In genomic region chr16:56279132-56279531, GRCh38 we compare ENCODE assay signal across 8 cellular contexts.
DNase-seq lines count a peak whose midpoint lies in the region; ATAC-seq and TF ChIP-seq lines count a peak whose summit lies in the region.

No MANE protein-coding gene starts in this region.

- intact Hi-C loops in heart left ventricle (cut with DNase I) = no loop called here

- H3K4me1 Mint-ChIP-seq in activated naive CD8-positive, alpha-beta T cell treated with anti-CD3 and anti-CD28 coated beads, Interleukin-2, amount 10 ng/mL, durations not matched to agents 7 days and 5 days = peaks cover 17% of the 10 kb centered on the region

- peak overlapping the region; percentile 46 for H3K4me3 Mint-ChIP-seq in activated naive CD8-positive, alpha-beta T cell treated with anti-CD3 and anti-CD28 coated beads, Interleukin-2, amount 10 ng/mL, durations not matched to agents 7 days and 5 days

- POLR2A ChIA-PET in activated naive CD8-positive, alpha-beta T cell treated with anti-CD3 and anti-CD28 coated beads, Interleukin-2, amount 10 ng/mL, durations not matched to agents 7 days and 5 days (lab: Charles Lee) = interaction anchor here (1.6 kb wide), 1 partner anchor 15 kb away, joined by 5 read pairs; no protein-coding TSS in a partner anchor

- no peaks in the 10 kb centered on the region for H3K36me3 Mint-ChIP-seq in activated naive CD8-positive, alpha-beta T cell treated with anti-CD3 and anti-CD28 coated beads, Interleukin-2, amount 10 ng/mL, durations not matched to agents 7 days and 5 days

- H3K27ac ChIP-seq in WERI-Rb-1 (no peak overlapping the region), heart left ventricle (no peak overlapping the region)

- H3K4me3 ChIP-seq in WERI-Rb-1 (ENCODE audit: low read depth, low read length) (no peak overlapping the region), heart left ventricle (peak overlapping the region in 1 of 12 donors; percentile 7)

- TF ChIP-seq CTCF in WERI-Rb-1 (IDR thresholded peaks at IDR 0.05; ENCODE audit: low read depth, low read length) = no peak
- no peak for TF ChIP-seq CTCF in heart left ventricle (IDR thresholded peaks at IDR 0.05)

- no peaks in the 10 kb centered on the region for H3K27me3 ChIP-seq in WERI-Rb-1 (ENCODE audit: insufficient read depth, low read depth, severe bottlenecking)
- no peaks in the 10 kb centered on the region for H3K27me3 ChIP-seq in heart left ventricle

- peaks cover 0 to 11% (median 0%) of the 10 kb centered on the region in 12 donors for H3K4me1 ChIP-seq in heart left ventricle

- WGBS in heart left ventricle, 4 donors = 81 to 92% (median 87%) methylated on average over 8 of the region's 8 CpGs

- ATAC-seq in GM19463 (IDR thresholded peaks at IDR 0.05; ENCODE audit: unreplicated experiment) (peak; percentile 61), heart left ventricle (no peak)
- ATAC-seq in activated naive CD8-positive, alpha-beta T cell treated with anti-CD3 and anti-CD28 coated beads, Interleukin-2, amount 10 ng/mL, durations not matched to agents 7 days and 5 days (ENCODE audit: low read depth) = peak; percentile 97

- H3K9me3 ChIP-seq in WERI-Rb-1 (ENCODE audit: severe bottlenecking) (peaks cover 3% of the 10 kb centered on the region), heart left ventricle (peaks cover 0 to 7% (median 0%) of the 10 kb centered on the region in 12 donors)

- peaks cover 3% of the 10 kb centered on the region for H3K9me3 Mint-ChIP-seq in activated naive CD8-positive, alpha-beta T cell treated with anti-CD3 and anti-CD28 coated beads, Interleukin-2, amount 10 ng/mL, durations not matched to agents 7 days and 5 days

- DNase-seq in T-helper 2 cell (peak in 3 of 5 experiments; percentile 29 to 91 (median 66)), WERI-Rb-1 (no peak), NCI-H146 (lab: John Stamatoyannopoulos, UW) (no peak), iPS-NIHi7 (ENCODE audit: extremely low spot score) (no peak), heart left ventricle (no peak)
- DNase-seq in activated naive CD8-positive, alpha-beta T cell treated with anti-CD3 and anti-CD28 coated beads, Interleukin-2, amount 10 ng/mL, durations not matched to agents 7 days and 5 days = peak; percentile 64
- peak; percentile 9 to 24 (median 21) for DNase-seq in stimulated activated CD4-positive, alpha-beta T cell treated with anti-CD3 and anti-CD28 coated beads, TNF-alpha, amount 100 ng/mL, for 1 hour (ENCODE audit: low read depth in 3 of 3, low spot score in 1 of 3)

- peaks cover 8% of the 10 kb centered on the region for H3K27me3 Mint-ChIP-seq in activated naive CD8-positive, alpha-beta T cell treated with anti-CD3 and anti-CD28 coated beads, Interleukin-2, amount 10 ng/mL, durations not matched to agents 7 days and 5 days

- peaks cover 6% of the 10 kb centered on the region for H3K36me3 ChIP-seq in WERI-Rb-1
- no peaks in the 10 kb centered on the region for H3K36me3 ChIP-seq in heart left ventricle

- no peak for TF ChIP-seq POLR2A in heart left ventricle (IDR thresholded peaks at IDR 0.05)

- peak overlapping the region; percentile 83 for H3K27ac Mint-ChIP-seq in activated naive CD8-positive, alpha-beta T cell treated with anti-CD3 and anti-CD28 coated beads, Interleukin-2, amount 10 ng/mL, durations not matched to agents 7 days and 5 days

Comparison
In these comparisons a context has a peak if more than half of its experiments do, and no peak if none do; other contexts are left out.
1. ATAC-seq: peak in GM19463 (single experiment) and activated naive CD8-positive, alpha-beta T cell treated with anti-CD3 and anti-CD28 coated beads, Interleukin-2, amount 10 ng/mL, durations not matched to agents 7 days and 5 days (single experiment); none in heart left ventricle (0 of 4).
2. DNase-seq: peak in T-helper 2 cell (3 of 5), activated naive CD8-positive, alpha-beta T cell treated with anti-CD3 and anti-CD28 coated beads, Interleukin-2, amount 10 ng/mL, durations not matched to agents 7 days and 5 days (single experiment) and stimulated activated CD4-positive, alpha-beta T cell treated with anti-CD3 and anti-CD28 coated beads, TNF-alpha, amount 100 ng/mL, for 1 hour (3 of 3); none in WERI-Rb-1 (single experiment), NCI-H146 (single experiment), iPS-NIHi7 (single experiment) and heart left ventricle (0 of 5).